ENCODE assay signal across 4 cellular contexts in the genomic region with DNA sequence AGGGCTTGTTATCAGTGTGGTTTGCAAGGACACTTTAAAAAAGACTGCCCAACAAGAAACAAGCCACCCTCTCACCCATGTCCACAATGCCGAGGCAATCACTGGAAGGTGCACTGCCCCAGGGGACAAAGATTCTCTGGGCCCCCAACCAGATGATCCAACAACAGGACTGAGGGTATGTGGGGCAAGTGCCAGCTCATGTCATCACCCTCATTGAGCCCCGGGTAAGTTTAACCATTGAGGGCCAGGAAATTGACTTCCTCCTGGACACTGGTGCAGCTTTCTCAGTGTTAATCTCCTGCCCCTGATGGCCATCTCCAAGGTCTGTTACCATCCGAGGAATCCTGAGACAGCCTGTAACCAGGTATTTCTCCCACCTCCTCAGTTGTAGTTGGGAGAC.
A peak's percentile ranks its signal among the peaks of the same experiment; 100 is the strongest.
DNase-seq lines count a peak whose midpoint lies in the region; TF ChIP-seq lines count a peak whose summit lies in the region.
"Not testable (repeated sequence)": the region's sequence is repeated elsewhere in the genome, so short reads cannot be mapped to it uniquely, and the experiment has no call there.

No MANE protein-coding gene starts in this region.

- H3K27me3 ChIP-seq in esophagus muscularis mucosa, result not testable (repeated sequence)

- H3K4me3 ChIP-seq in coronary artery, esophagus muscularis mucosa: not testable (repeated sequence)

- H3K36me3 ChIP-seq in esophagus muscularis mucosa, result not testable (repeated sequence)

- POLR2A ChIA-PET in activated CD4-positive, alpha-beta T cell treated with anti-CD3 and anti-CD28 coated beads, Interleukin-2, amount 10 ng/mL, durations not matched to agents 7 days and 5 days (lab: Charles Lee), result not testable (repeated sequence)

- H3K4me1 ChIP-seq in esophagus muscularis mucosa, result not testable (repeated sequence)

- CTCF ChIA-PET in activated CD4-positive, alpha-beta T cell treated with anti-CD3 and anti-CD28 coated beads, Interleukin-2, amount 10 ng/mL, durations not matched to agents 7 days and 5 days (lab: Charles Lee), result not testable (repeated sequence)

- H3K27me3 Mint-ChIP-seq in activated CD4-positive, alpha-beta T cell treated with anti-CD3 and anti-CD28 coated beads, Interleukin-2, amount 10 ng/mL, durations not matched to agents 7 days and 5 days; neural crest cell (ENCODE audit: low read depth): not testable (repeated sequence)

- not testable (repeated sequence) for TF ChIP-seq EP300 in esophagus muscularis mucosa (IDR thresholded peaks at IDR 0.05)

- not testable (repeated sequence) for H3K9me3 Mint-ChIP-seq in activated CD4-positive, alpha-beta T cell treated with anti-CD3 and anti-CD28 coated beads, Interleukin-2, amount 10 ng/mL, durations not matched to agents 7 days and 5 days; neural crest cell

- not testable (repeated sequence) for H3K27ac ChIP-seq in coronary artery; esophagus muscularis mucosa (replicated peaks in 1 of 4)

- intact Hi-C loops in esophagus muscularis mucosa (cut with DNase I), result not testable (repeated sequence)

- TF ChIP-seq CTCF in coronary artery (IDR thresholded peaks at IDR 0.05); esophagus muscularis mucosa (IDR thresholded peaks at IDR 0.05); neural crest cell (conservative IDR thresholded peaks at IDR 0.05): not testable (repeated sequence)

- not testable (repeated sequence) for TF ChIP-seq POLR2A in esophagus muscularis mucosa (IDR thresholded peaks at IDR 0.05; ENCODE audit: low read depth)

- H3K36me3 Mint-ChIP-seq in activated CD4-positive, alpha-beta T cell treated with anti-CD3 and anti-CD28 coated beads, Interleukin-2, amount 10 ng/mL, durations not matched to agents 7 days and 5 days (ENCODE audit: low read depth); neural crest cell (ENCODE audit: low read depth): not testable (repeated sequence)

- DNase-seq in activated CD4-positive, alpha-beta T cell treated with anti-CD3 and anti-CD28 coated beads, Interleukin-2, amount 10 ng/mL, durations not matched to agents 7 days and 5 days, result peak; percentile 1
- DNase-seq in coronary artery (ENCODE audit: low spot score), result peak; percentile 36
- peak; percentile 53 for DNase-seq in esophagus muscularis mucosa (ENCODE audit: extremely low spot score)
- not testable (repeated sequence) for DNase-seq in neural crest cell (ENCODE audit: low read depth, low spot score)

- H3K4me1 Mint-ChIP-seq in activated CD4-positive, alpha-beta T cell treated with anti-CD3 and anti-CD28 coated beads, Interleukin-2, amount 10 ng/mL, durations not matched to agents 7 days and 5 days, result not testable (repeated sequence)
- peaks cover 12% of the 10 kb centered on the region for H3K4me1 Mint-ChIP-seq in neural crest cell

- H3K4me3 Mint-ChIP-seq in activated CD4-positive, alpha-beta T cell treated with anti-CD3 and anti-CD28 coated beads, Interleukin-2, amount 10 ng/mL, durations not matched to agents 7 days and 5 days; neural crest cell: not testable (repeated sequence)

- not testable (repeated sequence) for H3K9me3 ChIP-seq in esophagus muscularis mucosa

- 72% methylated on average over 2 of the region's 3 CpGs for WGBS in esophagus muscularis mucosa

- not testable (repeated sequence) for H3K27ac Mint-ChIP-seq in activated CD4-positive, alpha-beta T cell treated with anti-CD3 and anti-CD28 coated beads, Interleukin-2, amount 10 ng/mL, durations not matched to agents 7 days and 5 days
- peak overlapping the region; percentile 84 for H3K27ac Mint-ChIP-seq in neural crest cell (ENCODE audit: unreplicated experiment)
